In genomic region chr3:15295506-15295905, GRCh38 we compare ENCODE assay signal across 12 cellular contexts. TPM values are rescaled to one million over a fixed set of nuclear protein-coding genes. Genes with fewer than 3 reads are reported as not detected.
DNase-seq lines count a peak whose midpoint lies in the region; ATAC-seq, FAIRE-seq and TF ChIP-seq lines count a peak whose summit lies in the region.
"Had no signal": no experiment of that assay in that cellular context is flagged by ENCODE, and none has a peak within 500 bp of the region (broad histone marks: within the 10 kb centered on the region; RNA-seq: fewer than 3 reads in every experiment).

No MANE protein-coding gene starts in this region.

- no peaks in the 10 kb centered on the region for H4K20me1 ChIP-seq in HepG2 (ENCODE audit: insufficient read depth, low read length)
- H4K20me1 ChIP-seq: BLaER1 had no signal

- H3K4me3 ChIP-seq in liver (ENCODE audit: low read depth in 1 of 3, low read length in 3 of 3) (no peak overlapping the region), HepG2 (replicated peaks in 1 of 3; ENCODE audit: insufficient read depth in 1 of 3, low read depth in 2 of 3, low read length in 3 of 3) (no peak overlapping the region), cardiac fibroblast (replicated peaks in 1 of 2; ENCODE audit: low read depth in 2 of 2, low read length in 2 of 2) (no peak overlapping the region)
- H3K4me3 ChIP-seq: BLaER1, SJSA1 had no signal

- peaks cover 2% of the 10 kb centered on the region for H3K9me3 Mint-ChIP-seq in memory B cell
- H3K9me3 Mint-ChIP-seq: activated naive CD4-positive, alpha-beta T cell treated with anti-CD3 and anti-CD28 coated beads, Interleukin-2, amount 10 ng/mL, durations not matched to agents 7 days and 5 days had no signal

- intact Hi-C loops in HepG2 (cut with micrococcal nuclease; ENCODE audit: unreplicated experiment): no loop called here

- peak overlapping the region; percentile 89 for H3K27ac Mint-ChIP-seq in memory B cell

- POLR2A ChIA-PET in HepG2 (lab: Yijun Ruan, JAX): no interaction called here

- 71% methylated on average over 6 of the region's 6 CpGs for WGBS in liver
- WGBS in HepG2 (ENCODE audit: low lambda C conversion rate): 68% methylated on average over 6 of the region's 6 CpGs

- no peaks in the 10 kb centered on the region for H3K36me3 ChIP-seq in liver (ENCODE audit: control insufficient read depth in 4 of 4, insufficient read depth in 3 of 4, low read depth in 1 of 4, low read length in 3 of 4)
- no peaks in the 10 kb centered on the region for H3K36me3 ChIP-seq in HepG2 (replicated peaks in 1 of 2; ENCODE audit: control insufficient read depth in 1 of 2, insufficient read depth in 2 of 2, low read length in 2 of 2)
- H3K36me3 ChIP-seq: BLaER1, SJSA1 had no signal

- no peak overlapping the region for H2AFZ ChIP-seq in HepG2 (ENCODE audit: low read length)

- DNase-seq in HepG2 (ENCODE audit: low spot score): no peak
- peak; percentile 96 to 97 for DNase-seq in cardiac fibroblast (ENCODE audit: low read depth in 2 of 2)
- DNase-seq in memory B cell (ENCODE audit: low spot score in 2 of 2): no peak
- no peak for DNase-seq in GM13977 (ENCODE audit: low spot score)
- DNase-seq in SHP77 treated with DMSO at 0.1 percent for 48 hours (lab: John Stamatoyannopoulos, UW): no peak
- no peak for DNase-seq in amniotic stem cell (lab: John Stamatoyannopoulos, UW)
- DNase-seq: activated naive CD4-positive, alpha-beta T cell treated with anti-CD3 and anti-CD28 coated beads, Interleukin-2, amount 10 ng/mL, durations not matched to agents 7 days and 5 days; IMR-90 had no signal

- H3K27me3 Mint-ChIP-seq in memory B cell: no peaks in the 10 kb centered on the region
- H3K27me3 Mint-ChIP-seq: activated naive CD4-positive, alpha-beta T cell treated with anti-CD3 and anti-CD28 coated beads, Interleukin-2, amount 10 ng/mL, durations not matched to agents 7 days and 5 days had no signal

- H3K9me3 ChIP-seq in liver (ENCODE audit: control insufficient read depth in 4 of 4, low read length in 3 of 4) (no peaks in the 10 kb centered on the region), HepG2 (ENCODE audit: low read length) (no peaks in the 10 kb centered on the region)
- H3K9me3 ChIP-seq: BLaER1, SJSA1 had no signal

- H3K4me2 ChIP-seq in HepG2 (ENCODE audit: low read depth, low read length): no peak overlapping the region
- H3K4me2 ChIP-seq: BLaER1 had no signal

- H3K27me3 ChIP-seq in liver (ENCODE audit: control insufficient read depth in 4 of 4, insufficient read depth in 4 of 4, low read length in 3 of 4): no peaks in the 10 kb centered on the region
- no peaks in the 10 kb centered on the region; a peak in 1 of 5 replicates for H3K27me3 ChIP-seq in HepG2 (ENCODE audit: control insufficient read depth in 1 of 2, insufficient read depth in 2 of 2, low read length in 2 of 2)
- H3K27me3 ChIP-seq: BLaER1, SJSA1 had no signal

- TF ChIP-seq POLR2A in HepG2 (IDR thresholded peaks at IDR 0.05; ENCODE audit: insufficient read depth in 1 of 2, low read depth in 2 of 2, low read length in 2 of 2): no peak

- no peak overlapping the region for H3K9ac ChIP-seq in liver (ENCODE audit: low read depth in 1 of 2, low read length in 2 of 2)
- H3K9ac ChIP-seq in HepG2 (ENCODE audit: insufficient read depth, low read depth, low read length): no peak overlapping the region
- H3K9ac ChIP-seq: BLaER1 had no signal

- TF ChIP-seq EP300 in HepG2 (IDR thresholded peaks at IDR 0.05; ENCODE audit: low read depth in 2 of 2, low read length in 2 of 2): no peak
- no peak for TF ChIP-seq EP300 in HepG2 (CRISPR knock-in tag; IDR thresholded peaks at IDR 0.05; ENCODE audit: borderline replicate concordance)

- CTCF ChIA-PET in HepG2 (lab: Yijun Ruan, JAX; ENCODE audit: low intra/inter-chr PET ratio, low total read pairs): no interaction called here

- ATAC-seq in HepG2 (no peak), memory B cell (ENCODE audit: low read depth) (peak; percentile 13), GM18873 (IDR thresholded peaks at IDR 0.05; ENCODE audit: low FRiP score, unreplicated experiment) (no peak)

- H3K4me3 Mint-ChIP-seq in memory B cell: peak overlapping the region; percentile 51
- H3K4me3 Mint-ChIP-seq: activated naive CD4-positive, alpha-beta T cell treated with anti-CD3 and anti-CD28 coated beads, Interleukin-2, amount 10 ng/mL, durations not matched to agents 7 days and 5 days had no signal

- no peak for TF ChIP-seq CTCF in liver (IDR thresholded peaks at IDR 0.05; ENCODE audit: low read depth, low read length, missing input control)
- no peak for TF ChIP-seq CTCF in HepG2 (CRISPR knock-in tag; IDR thresholded peaks at IDR 0.05)
- TF ChIP-seq CTCF in cardiac fibroblast (IDR thresholded peaks at IDR 0.05; ENCODE audit: low read depth, low read length): no peak
- no peak for TF ChIP-seq CTCF in GM13977 (IDR thresholded peaks at IDR 0.05; ENCODE audit: extremely low read depth, insufficient read depth, missing control alignments)

- peaks cover 0 to 17% (median 9%) of the 10 kb centered on the region in 4 donors for H3K4me1 ChIP-seq in liver (ENCODE audit: control insufficient read depth in 4 of 4, insufficient read depth in 4 of 4, low read length in 3 of 4)
- no peaks in the 10 kb centered on the region for H3K4me1 ChIP-seq in HepG2 (ENCODE audit: insufficient read depth, low read length)

- no peaks in the 10 kb centered on the region for H3K79me2 ChIP-seq in HepG2 (ENCODE audit: insufficient read depth, low read length)

- H3K36me3 Mint-ChIP-seq in memory B cell: peaks cover 17% of the 10 kb centered on the region

- in situ Hi-C loops in HepG2 (cut with HindIII; ENCODE audit: extremely low pct_ligation_motif_present, low pct_unique_long_range_greater_than_20kb) (no loop called here), GM13977 (cut with MboI; ENCODE audit: low pct_unique_long_range_greater_than_20kb, low sequenced_read_pairs, unreplicated experiment) (no loop called here)

- TF ChIP-seq RAD21 in liver (IDR thresholded peaks at IDR 0.05) (peak in 1 of 2 donors; percentile 18), HepG2 (CRISPR knock-in tag; IDR thresholded peaks at IDR 0.05) (no peak)

- FAIRE-seq in HepG2 (lab: Jason Lieb, UNC): no peak

- no TSS peak for BruUV-seq in HepG2 (replicated peaks; lab: Mats Ljungman, UMichigan)

- H3K4me1 Mint-ChIP-seq in memory B cell: peaks cover 62% of the 10 kb centered on the region

- H3K27ac ChIP-seq in liver (ENCODE audit: low read depth in 1 of 2, low read length in 2 of 2) (peak overlapping the region; percentile 80 to 82), HepG2 (ENCODE audit: extremely low read length, insufficient read depth, low read length) (no peak overlapping the region)
- H3K27ac ChIP-seq: BLaER1, SJSA1 had no signal

TF ChIP-seq in liver, 16 proteins besides CTCF, POLR2A, EP300 and RAD21 (continues in another document):
- TF ChIP-seq FOXA1 (IDR thresholded peaks at IDR 0.05) (no peak), SP1 (IDR thresholded peaks at IDR 0.05) (peak; percentile 59), GABPA (IDR thresholded peaks at IDR 0.05 in 1 of 2, conservative IDR thresholded peaks at IDR 0.05 in 1 of 2) (peak; percentile 54 to 67), MAX (IDR thresholded peaks at IDR 0.05) (peak; percentile 31), RXRA (IDR thresholded peaks at IDR 0.05) (peak; percentile 66 to 75)

TF ChIP-seq in HepG2, 621 proteins besides CTCF, POLR2A, EP300 and RAD21 (continues in another document):
- no peak for TF ChIP-seq HNRNPL (IDR thresholded peaks at IDR 0.05; ENCODE audit: low read depth, low read length)
- TF ChIP-seq FIP1L1 (IDR thresholded peaks at IDR 0.05; ENCODE audit: borderline replicate concordance, insufficient read depth, low read depth, low read length): no peak
- no peak for TF ChIP-seq MEIS1 (CRISPR knock-in tag; IDR thresholded peaks at IDR 0.05; ENCODE audit: borderline replicate concordance)

RNA-seq across cellular contexts. Expression of gene SH3BP5, which starts 36.9 kb away (rescaled TPM):
- total RNA-seq in liver (10 to 100 TPM in 1 of 2 donors, 1 to 10 TPM in 1; 9.9 to 17.9 TPM), HepG2 (2016; rRNA removed; fragmentation: Illumina TruSeq; extraction: Trizol) (0.09 TPM in 1 of 2 replicates, not detected in the other)
- polyA plus RNA-seq in liver (10 to 100 TPM in 1 of 2 donors, 1 to 10 TPM in 1; 3.5 to 13.7 TPM), HepG2 (2011; rRNA removed) (0.09 and 0.16 TPM in 2 replicates)
- not detected in 2 replicates for total RNA-seq in HepG2 (2016; cell fraction: cytosol; rRNA removed; fragmentation: Illumina TruSeq; extraction: Trizol; ENCODE audit: low read depth)
- 0.06 TPM in 1 of 2 replicates, not detected in the other for total RNA-seq in HepG2 (2016; cell fraction: insoluble cytoplasmic fraction; rRNA removed; fragmentation: Illumina TruSeq; extraction: Trizol)
- total RNA-seq in HepG2 (2016; cell fraction: membrane; rRNA removed; fragmentation: Illumina TruSeq; extraction: Trizol): not detected in 2 replicates
- not detected in 2 replicates for total RNA-seq in HepG2 (2016; cell fraction: nucleus; rRNA removed; fragmentation: Illumina TruSeq; extraction: Trizol)
- polyA plus RNA-seq in HepG2 (2011; cell fraction: cytosol; rRNA removed): 0.05 and 0.09 TPM in 2 replicates
- 0.26 TPM in 1 of 2 replicates, not detected in the other for polyA plus RNA-seq in HepG2 (2011; cell fraction: nucleus; rRNA removed)
- 0.11 TPM in 1 of 2 replicates, not detected in the other for polyA plus RNA-seq in HepG2 (2012)
- polyA plus RNA-seq in HepG2 (2016; cell fraction: cytosol; fragmentation: Illumina TruSeq; extraction: Trizol; ENCODE audit: low read depth): not detected in 2 replicates
- polyA plus RNA-seq in HepG2 (2016; cell fraction: insoluble cytoplasmic fraction; fragmentation: Illumina TruSeq; extraction: Trizol; ENCODE audit: low read depth): 0.25 TPM in 1 of 2 replicates, not detected in the other
- polyA plus RNA-seq in HepG2 (2016; cell fraction: membrane; fragmentation: Illumina TruSeq; extraction: Trizol; ENCODE audit: low read depth): not detected in 2 replicates
- polyA plus RNA-seq in HepG2 (2016; cell fraction: nucleus; fragmentation: Illumina TruSeq; extraction: Trizol; ENCODE audit: insufficient read depth, low read depth): not detected in 2 replicates
- 0.18 and 30.8 TPM in 2 replicates for polyA minus RNA-seq in HepG2 (2011; rRNA and poly(A)+ RNA removed; ENCODE audit: low replicate concordance)
- polyA minus RNA-seq in HepG2 (2011; cell fraction: cytosol; rRNA and poly(A)+ RNA removed): not detected in 2 replicates
- polyA minus RNA-seq in HepG2 (2011; cell fraction: nucleus; rRNA and poly(A)+ RNA removed): 0.52 TPM in 1 of 2 replicates, not detected in the other

Comparison
In these comparisons a context has a peak if more than half of its experiments do, and no peak if none do; other contexts are left out.
1. RNA of gene SH3BP5, which starts 36.9 kb away (total RNA-seq): 9.9 to 17.9 TPM in liver; 0.06 to 0.09 TPM in HepG2; every median in the first group is over 4 times any median in the second.
2. DNase-seq: peak in cardiac fibroblast (2 of 2); none in HepG2 (single experiment), memory B cell (0 of 2), GM13977 (single experiment), SHP77 treated with DMSO at 0.1 percent for 48 hours (single experiment) and amniotic stem cell (single experiment).